ENCODE assay signal across 8 cellular contexts in the genomic region with DNA sequence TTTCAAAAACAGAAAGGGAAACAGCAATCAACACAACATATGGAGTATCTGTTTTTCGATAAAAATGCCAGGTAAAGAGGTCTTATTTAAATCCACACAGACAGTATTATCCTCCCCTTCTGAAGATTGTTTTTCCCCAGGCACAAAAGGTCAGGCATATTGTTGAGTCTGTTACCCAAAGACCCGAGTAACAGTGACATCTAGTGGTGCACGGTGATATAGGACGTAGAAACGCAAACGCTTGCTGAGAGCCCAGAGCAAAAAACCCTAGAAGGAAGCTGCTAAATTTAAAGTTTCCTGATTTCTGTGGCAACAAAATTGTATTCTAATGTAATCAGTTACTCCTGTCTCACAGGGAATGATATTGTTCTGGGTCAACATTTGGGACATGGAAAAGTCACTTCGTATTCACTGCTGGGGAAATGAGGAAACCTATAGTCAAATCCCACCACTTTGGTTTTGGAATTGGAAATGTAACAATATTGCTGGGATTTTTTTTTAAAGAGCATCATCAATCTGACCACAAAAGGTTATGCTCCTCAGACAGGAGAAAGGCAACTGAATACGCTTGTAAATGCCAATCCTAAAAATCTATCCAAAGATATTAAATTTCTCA.
DNase-seq lines count a peak whose midpoint lies in the region; ATAC-seq, FAIRE-seq and TF ChIP-seq lines count a peak whose summit lies in the region.

No MANE protein-coding gene starts in this region.

- TF ChIP-seq POLR2A in H1 (IDR thresholded peaks at IDR 0.05; ENCODE audit: control extremely low read depth in 1 of 2, low read depth in 2 of 2, low read length in 2 of 2): no peak

- peak overlapping the region; percentile 68 for H4K5ac ChIP-seq in H1 (ENCODE audit: insufficient read length, low read depth, low read length)
- H4K5ac ChIP-seq in mesendoderm (ENCODE audit: low read length): no peak overlapping the region

- H4K8ac ChIP-seq in H1 (ENCODE audit: extremely low read depth, insufficient read depth, low read length): no peak overlapping the region
- H4K8ac ChIP-seq in mesendoderm (ENCODE audit: low read depth, low read length): no peak overlapping the region

- H2BK12ac ChIP-seq in H1 (ENCODE audit: low read depth, low read length): peak overlapping the region; percentile 85; the same call in 1 of the 2 replicates

- H2AFZ ChIP-seq in H1 (ENCODE audit: low read length): peak overlapping the region; percentile 87

- H3K27me3 ChIP-seq in H1 (replicated peaks in 1 of 4; ENCODE audit: control insufficient read depth in 3 of 4, extremely low read depth in 1 of 4, insufficient read depth in 3 of 4, low read length in 3 of 4) (no peaks in the 10 kb centered on the region), mesendoderm (ENCODE audit: insufficient read depth, low read length, poor library complexity) (no peaks in the 10 kb centered on the region)

- H3K23me2 ChIP-seq in H1 (ENCODE audit: low read depth, low read length): no peaks in the 10 kb centered on the region

- CTCF ChIA-PET in H1 (lab: Charles Lee; ENCODE audit: partially characterized antibody): interaction anchor here (0.6 to 4.0 kb wide), 24 partner anchors 8 to 673 kb away, joined by 3 to 14 read pairs (median 6); no protein-coding TSS in a partner anchor

- H3K79me2 ChIP-seq in H1 (ENCODE audit: control insufficient read depth in 1 of 2, insufficient read depth in 2 of 2, low read length in 2 of 2): no peaks in the 10 kb centered on the region
- H3K79me2 ChIP-seq in mesendoderm (ENCODE audit: control insufficient read depth, insufficient read depth, low read length): no peaks in the 10 kb centered on the region

- H3K4me1 ChIP-seq in H1 (replicated peaks in 1 of 4; ENCODE audit: control insufficient read depth in 3 of 4, insufficient read depth in 4 of 4, low read length in 3 of 4) (peaks cover 0 to 8% (median 2%) of the 10 kb centered on the region in 4 experiments; a peak in 5 of 7 replicates), mesendoderm (ENCODE audit: control insufficient read depth, low read depth, low read length) (no peaks in the 10 kb centered on the region)

- H3K79me1 ChIP-seq in H1 (ENCODE audit: low read depth, low read length) (no peaks in the 10 kb centered on the region), mesendoderm (ENCODE audit: low read length) (no peaks in the 10 kb centered on the region)

- no peak overlapping the region for H2BK15ac ChIP-seq in H1 (ENCODE audit: low read length)
- H2BK15ac ChIP-seq in mesendoderm (replicated peaks; ENCODE audit: low read depth): no peak overlapping the region

- POLR2A ChIA-PET in H1 (lab: Charles Lee; ENCODE audit: partially characterized antibody): interaction anchor here (0.6 to 0.9 kb wide), 3 partner anchors 176 to 496 kb away, joined by 3 read pairs; no protein-coding TSS in a partner anchor

- H2BK120ac ChIP-seq in H1 (replicated peaks; ENCODE audit: low read depth, low read length) (peak overlapping the region; percentile 29), mesendoderm (ENCODE audit: low read depth, low read length) (no peak overlapping the region)

- no peaks in the 10 kb centered on the region for H3K36me3 ChIP-seq in H1 (ENCODE audit: control insufficient read depth in 2 of 4, insufficient read depth in 4 of 4, low read length in 3 of 4)
- no peaks in the 10 kb centered on the region for H3K36me3 ChIP-seq in mesendoderm (ENCODE audit: control insufficient read depth, insufficient read depth, low read length)

- H2BK5ac ChIP-seq in H1 (ENCODE audit: low read depth, low read length) (no peak overlapping the region; the same call in 1 of the 2 replicates), mesendoderm (ENCODE audit: low read length) (no peak overlapping the region)

- 16% methylated on average over 8 of the region's 8 CpGs; no CpG with 5 or more reads in 1 of the 2 experiments for WGBS in H1 (ENCODE audit: extremely low coverage in 1 of 2, insufficient coverage in 1 of 2, insufficient read length in 1 of 2, insufficient replicate concordance in 2 of 2, low coverage in 1 of 2, low lambda C conversion rate in 2 of 2, missing lambda C conversion rate in 1 of 2), 2 experiments
- WGBS in mesendoderm (ENCODE audit: extremely low coverage, insufficient coverage, low lambda C conversion rate): no CpG with 5 or more reads among the region's 8 CpGs

- H2BK20ac ChIP-seq in H1 (ENCODE audit: low read length): peak overlapping the region; percentile 76; the same call in 1 of the 2 replicates

- H3K56ac ChIP-seq in H1 (replicated peaks; ENCODE audit: insufficient read length, low read depth, low read length) (no peak overlapping the region), mesendoderm (ENCODE audit: low read length) (peak overlapping the region; percentile 34)

- ATAC-seq in GM19463 (IDR thresholded peaks at IDR 0.05; ENCODE audit: unreplicated experiment) (peak; percentile 89), HG03521 (IDR thresholded peaks at IDR 0.05; ENCODE audit: unreplicated experiment) (peak; percentile 82)

- H3K23ac ChIP-seq in H1 (ENCODE audit: insufficient read length): no peak overlapping the region
- H3K23ac ChIP-seq in mesendoderm (ENCODE audit: low read length): no peak overlapping the region

- H2AK5ac ChIP-seq in H1 (ENCODE audit: low read depth, low read length) (no peak overlapping the region), mesendoderm (ENCODE audit: low read length) (no peak overlapping the region)

- TF ChIP-seq RAD21 in H1 (IDR thresholded peaks at IDR 0.05 in 1 of 2, conservative IDR thresholded peaks at IDR 0.05 in 1 of 2; ENCODE audit: low read depth in 2 of 2, low read length in 2 of 2): peak; percentile 97

- H3K9me3 ChIP-seq in H1 (ENCODE audit: insufficient read depth in 2 of 2, low read depth in 1 of 2, low read length in 1 of 2): no peaks in the 10 kb centered on the region

- FAIRE-seq in H1 (lab: Jason Lieb, UNC): peak; percentile 99

- H3K27ac ChIP-seq in H1 (ENCODE audit: low read depth, low read length): no peak overlapping the region
- no peak overlapping the region for H3K27ac ChIP-seq in mesendoderm (ENCODE audit: low read depth, low read length)

- no peak overlapping the region for H3K14ac ChIP-seq in H1 (ENCODE audit: insufficient read length)

- no peaks in the 10 kb centered on the region for H4K20me1 ChIP-seq in H1 (replicated peaks in 1 of 2; ENCODE audit: control insufficient read depth in 1 of 2, insufficient read depth in 2 of 2, low read length in 2 of 2)

- no peak for TF ChIP-seq EP300 in H1 (IDR thresholded peaks at IDR 0.05; ENCODE audit: borderline replicate concordance in 1 of 2, low read depth in 2 of 2, low read length in 2 of 2)

- H4K91ac ChIP-seq in H1 (replicated peaks; ENCODE audit: insufficient read length, low read length): no peak overlapping the region

- no peak overlapping the region for H3K4me2 ChIP-seq in H1 (ENCODE audit: insufficient read depth in 1 of 2, low read depth in 2 of 2, low read length in 2 of 2)
- no peak overlapping the region for H3K4me2 ChIP-seq in mesendoderm (ENCODE audit: low read length)

- H3K4ac ChIP-seq in H1 (replicated peaks; ENCODE audit: insufficient read length, low read depth, low read length): no peak overlapping the region
- H3K4ac ChIP-seq in mesendoderm (ENCODE audit: low read depth, low read length): no peak overlapping the region

- no peak overlapping the region for H3K4me3 ChIP-seq in H1 (ENCODE audit: extremely low read depth in 1 of 4, insufficient read depth in 2 of 4, low read depth in 3 of 4, low read length in 4 of 4)
- no peak overlapping the region for H3K4me3 ChIP-seq in mesendoderm (ENCODE audit: low read length)

- no peak overlapping the region for H3K9ac ChIP-seq in H1 (replicated peaks in 1 of 4; ENCODE audit: extremely low read depth in 1 of 4, low read depth in 3 of 4, low read length in 3 of 4)
- no peak overlapping the region for H3K9ac ChIP-seq in mesendoderm (ENCODE audit: low read length)

- H3K18ac ChIP-seq in H1 (ENCODE audit: extremely low read depth, low read length) (no peak overlapping the region; the same call in 1 of the 2 replicates), mesendoderm (ENCODE audit: low read length) (no peak overlapping the region)

- peak; percentile 15 to 78 (median 77) for TF ChIP-seq CTCF in H1 (IDR thresholded peaks at IDR 0.05; ENCODE audit: control extremely low read depth in 1 of 3, insufficient read depth in 1 of 3, low read depth in 1 of 3, low read length in 3 of 3)

- DNase-seq in COR-L47 (lab: John Stamatoyannopoulos, UW) (peak; percentile 89), NCI-H526 (lab: John Stamatoyannopoulos, UW) (peak; percentile 41 to 67), H1 (ENCODE audit: low read depth in 1 of 2, low spot score in 2 of 2) (peak; percentile 31 to 79), mesendoderm (peak; percentile 88)
- peak; percentile 39 to 47 for DNase-seq in activated CD4-positive, alpha-beta T cell treated with anti-CD3 and anti-CD28 coated beads, Interleukin-2, amount 50 U/mL, for 4 hours
- DNase-seq in stimulated activated CD8-positive, alpha-beta memory T cell treated with anti-CD3 and anti-CD28 coated beads, Interleukin-7, amount 100 ng/mL, for 4 hours (ENCODE audit: low read depth in 2 of 2): peak; percentile 10 to 30

TF ChIP-seq in H1, 55 proteins besides CTCF, POLR2A, EP300 and RAD21:
- TF ChIP-seq CREB1 (IDR thresholded peaks at IDR 0.05): no peak
- TF ChIP-seq SAP30 (IDR thresholded peaks at IDR 0.05; ENCODE audit: insufficient read depth, insufficient replicate concordance, low read length): no peak
- no peak for TF ChIP-seq TBP (IDR thresholded peaks at IDR 0.05; ENCODE audit: low read depth, low read length)
- peak; percentile 42 for TF ChIP-seq TAF7 (optimal IDR thresholded peaks at IDR 0.05; ENCODE audit: borderline replicate concordance, low read depth, low read length)

Comparison
In these comparisons a context has a peak if more than half of its experiments do, and no peak if none do; other contexts are left out.
1. DNase-seq: peak in every context shown above with its lines; median percentile 89 in COR-L47; 88 in mesendoderm; 55 in H1; 54 in NCI-H526; 43 in activated CD4-positive, alpha-beta T cell treated with anti-CD3 and anti-CD28 coated beads, Interleukin-2, amount 50 U/mL, for 4 hours; 20 in stimulated activated CD8-positive, alpha-beta memory T cell treated with anti-CD3 and anti-CD28 coated beads, Interleukin-7, amount 100 ng/mL, for 4 hours.